ENCODE assay signal across 8 cellular contexts in genomic region chr6:80338201-80338836, GRCh38.
DNase-seq lines count a peak whose midpoint lies in the region; ATAC-seq and TF ChIP-seq lines count a peak whose summit lies in the region.

No MANE protein-coding gene starts in this region.

- H3K36me3 Mint-ChIP-seq in progenitor cell of endocrine pancreas (ENCODE audit: insufficient read depth) = no peaks in the 10 kb centered on the region

- no peak overlapping the region for H3K27ac ChIP-seq in 22Rv1

- DNase-seq in NOMO-1 (lab: John Stamatoyannopoulos, UW; ENCODE audit: unreplicated experiment in 2 of 2) = peak; percentile 52 to 59
- peak; percentile 66 for DNase-seq in activated T-cell treated with anti-CD3 and anti-CD28 coated beads for 48 hours (ENCODE audit: low read depth)
- DNase-seq in foreskin fibroblast = peak; percentile 12 to 44
- peak; percentile 51 for DNase-seq in progenitor cell of endocrine pancreas (ENCODE audit: low spot score, unreplicated experiment)
- no peak for DNase-seq in NCI-H446 treated with DMSO at 0.1 percent for 48 hours (lab: John Stamatoyannopoulos, UW)

- H3K27me3 Mint-ChIP-seq in progenitor cell of endocrine pancreas = no peaks in the 10 kb centered on the region

- TF ChIP-seq CTCF in 22Rv1 (IDR thresholded peaks at IDR 0.05) (peak; percentile 94), foreskin fibroblast (IDR thresholded peaks at IDR 0.05; ENCODE audit: low read depth, low read length) (peak; percentile 45), progenitor cell of endocrine pancreas (IDR thresholded peaks at IDR 0.05; ENCODE audit: unreplicated experiment) (peak; percentile 77)

- H3K4me3 Mint-ChIP-seq in progenitor cell of endocrine pancreas (ENCODE audit: low read depth) = no peak overlapping the region

- no peaks in the 10 kb centered on the region for H3K9me3 Mint-ChIP-seq in progenitor cell of endocrine pancreas (ENCODE audit: low read depth)

- ATAC-seq in GM18511 (IDR thresholded peaks at IDR 0.05; ENCODE audit: unreplicated experiment) (peak; percentile 89), HG03025 (IDR thresholded peaks at IDR 0.05; ENCODE audit: low FRiP score, unreplicated experiment) (peak; percentile 97)

- H3K4me1 Mint-ChIP-seq in progenitor cell of endocrine pancreas (ENCODE audit: low read depth) = peaks cover 2% of the 10 kb centered on the region

- no peak overlapping the region for H3K4me3 ChIP-seq in foreskin fibroblast (ENCODE audit: low read depth in 1 of 2, low read length in 2 of 2)

- no peak overlapping the region for H3K27ac Mint-ChIP-seq in progenitor cell of endocrine pancreas
